In the genomic region with DNA sequence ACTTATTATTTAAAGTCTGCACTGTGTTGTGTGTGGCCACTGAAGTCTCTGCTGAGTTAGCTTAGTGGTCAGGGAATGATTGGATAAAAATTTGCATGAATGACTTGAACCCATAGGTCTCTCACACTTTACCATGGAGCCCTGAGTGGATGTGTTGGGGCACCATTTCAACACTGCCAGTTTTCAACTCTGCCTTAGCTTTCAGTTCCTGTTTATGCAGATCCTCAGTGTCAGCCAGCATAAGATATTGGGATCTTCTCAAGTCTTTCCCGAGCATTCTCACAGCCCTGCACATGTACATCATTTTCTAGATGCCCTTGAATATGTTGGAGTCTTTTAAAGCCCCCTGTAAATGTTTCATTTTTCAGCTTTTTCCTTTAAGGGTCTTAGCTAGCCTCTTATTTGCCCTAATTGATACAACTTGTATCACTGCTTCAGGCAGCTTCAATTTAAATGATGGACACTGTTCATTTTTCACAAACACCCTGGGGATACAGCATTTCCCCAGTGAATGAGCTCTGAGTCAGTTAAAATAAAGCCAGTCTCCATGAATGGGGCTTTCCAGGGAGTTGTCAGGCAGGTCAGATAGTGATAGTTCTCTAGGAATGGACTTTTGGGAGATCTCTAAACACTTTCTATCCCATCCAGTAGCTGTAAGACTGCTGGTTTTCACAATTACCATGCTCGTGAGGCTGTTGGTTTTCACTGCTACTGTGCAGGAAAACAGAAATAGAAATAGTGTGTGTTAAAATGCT, we compare ENCODE assay signal across 1 cellular context.
TF ChIP-seq lines count a peak whose summit lies in the region.

No MANE protein-coding gene starts in this region.

TF ChIP-seq in WTC11, 78 proteins besides CTCF, POLR2A, EP300 and RAD21 (continued from another document):
- TF ChIP-seq, protein P1, sequence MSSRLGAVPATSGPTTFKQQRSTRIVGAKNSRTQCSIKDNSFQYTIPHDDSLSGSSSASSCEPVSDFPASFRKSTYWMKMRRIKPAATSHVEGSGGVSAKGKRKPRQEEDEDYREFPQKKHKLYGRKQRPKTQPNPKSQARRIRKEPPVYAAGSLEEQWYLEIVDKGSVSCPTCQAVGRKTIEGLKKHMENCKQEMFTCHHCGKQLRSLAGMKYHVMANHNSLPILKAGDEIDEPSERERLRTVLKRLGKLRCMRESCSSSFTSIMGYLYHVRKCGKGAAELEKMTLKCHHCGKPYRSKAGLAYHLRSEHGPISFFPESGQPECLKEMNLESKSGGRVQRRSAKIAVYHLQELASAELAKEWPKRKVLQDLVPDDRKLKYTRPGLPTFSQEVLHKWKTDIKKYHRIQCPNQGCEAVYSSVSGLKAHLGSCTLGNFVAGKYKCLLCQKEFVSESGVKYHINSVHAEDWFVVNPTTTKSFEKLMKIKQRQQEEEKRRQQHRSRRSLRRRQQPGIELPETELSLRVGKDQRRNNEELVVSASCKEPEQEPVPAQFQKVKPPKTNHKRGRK (CRISPR knock-in tag; IDR thresholded peaks at IDR 0.05; ENCODE audit: borderline replicate concordance), result no peak
- TF ChIP-seq, protein P2, sequence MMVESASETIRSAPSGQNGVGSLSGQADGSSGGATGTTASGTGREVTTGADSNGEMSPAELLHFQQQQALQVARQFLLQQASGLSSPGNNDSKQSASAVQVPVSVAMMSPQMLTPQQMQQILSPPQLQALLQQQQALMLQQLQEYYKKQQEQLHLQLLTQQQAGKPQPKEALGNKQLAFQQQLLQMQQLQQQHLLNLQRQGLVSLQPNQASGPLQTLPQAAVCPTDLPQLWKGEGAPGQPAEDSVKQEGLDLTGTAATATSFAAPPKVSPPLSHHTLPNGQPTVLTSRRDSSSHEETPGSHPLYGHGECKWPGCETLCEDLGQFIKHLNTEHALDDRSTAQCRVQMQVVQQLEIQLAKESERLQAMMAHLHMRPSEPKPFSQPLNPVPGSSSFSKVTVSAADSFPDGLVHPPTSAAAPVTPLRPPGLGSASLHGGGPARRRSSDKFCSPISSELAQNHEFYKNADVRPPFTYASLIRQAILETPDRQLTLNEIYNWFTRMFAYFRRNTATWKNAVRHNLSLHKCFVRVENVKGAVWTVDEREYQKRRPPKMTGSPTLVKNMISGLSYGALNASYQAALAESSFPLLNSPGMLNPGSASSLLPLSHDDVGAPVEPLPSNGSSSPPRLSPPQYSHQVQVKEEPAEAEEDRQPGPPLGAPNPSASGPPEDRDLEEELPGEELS (CRISPR knock-in tag; IDR thresholded peaks at IDR 0.05), result no peak
- TF ChIP-seq, protein P3, sequence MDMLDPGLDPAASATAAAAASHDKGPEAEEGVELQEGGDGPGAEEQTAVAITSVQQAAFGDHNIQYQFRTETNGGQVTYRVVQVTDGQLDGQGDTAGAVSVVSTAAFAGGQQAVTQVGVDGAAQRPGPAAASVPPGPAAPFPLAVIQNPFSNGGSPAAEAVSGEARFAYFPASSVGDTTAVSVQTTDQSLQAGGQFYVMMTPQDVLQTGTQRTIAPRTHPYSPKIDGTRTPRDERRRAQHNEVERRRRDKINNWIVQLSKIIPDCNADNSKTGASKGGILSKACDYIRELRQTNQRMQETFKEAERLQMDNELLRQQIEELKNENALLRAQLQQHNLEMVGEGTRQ (CRISPR knock-in tag; IDR thresholded peaks at IDR 0.05), result no peak
- no peak for TF ChIP-seq GTF2I (CRISPR knock-in tag; conservative IDR thresholded peaks at IDR 0.05)
- no peak for TF ChIP-seq ZNF317 (CRISPR knock-in tag; IDR thresholded peaks at IDR 0.05; ENCODE audit: borderline replicate concordance, low read depth)
- TF ChIP-seq CREM (CRISPR knock-in tag; IDR thresholded peaks at IDR 0.05), result no peak
- no peak for TF ChIP-seq ZNF671 (CRISPR knock-in tag; IDR thresholded peaks at IDR 0.05)
- TF ChIP-seq JAZF1 (CRISPR knock-in tag; IDR thresholded peaks at IDR 0.05), result no peak
- no peak for TF ChIP-seq NR1H2 (CRISPR knock-in tag; IDR thresholded peaks at IDR 0.05)
- TF ChIP-seq, protein P4, sequence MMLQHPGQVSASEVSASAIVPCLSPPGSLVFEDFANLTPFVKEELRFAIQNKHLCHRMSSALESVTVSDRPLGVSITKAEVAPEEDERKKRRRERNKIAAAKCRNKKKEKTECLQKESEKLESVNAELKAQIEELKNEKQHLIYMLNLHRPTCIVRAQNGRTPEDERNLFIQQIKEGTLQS (CRISPR knock-in tag; conservative IDR thresholded peaks at IDR 0.05), result no peak
- TF ChIP-seq CREB1 (CRISPR knock-in tag; IDR thresholded peaks at IDR 0.05), result no peak
- no peak for TF ChIP-seq NFYB (CRISPR knock-in tag; conservative IDR thresholded peaks at IDR 0.05; ENCODE audit: low read depth)
- TF ChIP-seq, protein P5, sequence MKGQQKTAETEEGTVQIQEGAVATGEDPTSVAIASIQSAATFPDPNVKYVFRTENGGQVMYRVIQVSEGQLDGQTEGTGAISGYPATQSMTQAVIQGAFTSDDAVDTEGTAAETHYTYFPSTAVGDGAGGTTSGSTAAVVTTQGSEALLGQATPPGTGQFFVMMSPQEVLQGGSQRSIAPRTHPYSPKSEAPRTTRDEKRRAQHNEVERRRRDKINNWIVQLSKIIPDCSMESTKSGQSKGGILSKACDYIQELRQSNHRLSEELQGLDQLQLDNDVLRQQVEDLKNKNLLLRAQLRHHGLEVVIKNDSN (CRISPR knock-in tag; IDR thresholded peaks at IDR 0.05), result no peak
- no peak for TF ChIP-seq RORB (CRISPR knock-in tag; IDR thresholded peaks at IDR 0.05)
- TF ChIP-seq RELA (CRISPR knock-in tag; IDR thresholded peaks at IDR 0.05; ENCODE audit: borderline replicate concordance), result no peak
- TF ChIP-seq, protein P6, sequence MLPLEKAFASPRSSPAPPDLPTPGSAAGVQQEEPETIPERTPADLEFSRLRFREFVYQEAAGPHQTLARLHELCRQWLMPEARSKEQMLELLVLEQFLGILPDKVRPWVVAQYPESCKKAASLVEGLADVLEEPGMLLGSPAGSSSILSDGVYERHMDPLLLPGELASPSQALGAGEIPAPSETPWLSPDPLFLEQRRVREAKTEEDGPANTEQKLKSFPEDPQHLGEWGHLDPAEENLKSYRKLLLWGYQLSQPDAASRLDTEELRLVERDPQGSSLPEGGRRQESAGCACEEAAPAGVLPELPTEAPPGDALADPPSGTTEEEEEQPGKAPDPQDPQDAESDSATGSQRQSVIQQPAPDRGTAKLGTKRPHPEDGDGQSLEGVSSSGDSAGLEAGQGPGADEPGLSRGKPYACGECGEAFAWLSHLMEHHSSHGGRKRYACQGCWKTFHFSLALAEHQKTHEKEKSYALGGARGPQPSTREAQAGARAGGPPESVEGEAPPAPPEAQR (CRISPR knock-in tag; IDR thresholded peaks at IDR 0.05), result no peak
